ENCODE assay signal across 1 cellular context in the genomic region with DNA sequence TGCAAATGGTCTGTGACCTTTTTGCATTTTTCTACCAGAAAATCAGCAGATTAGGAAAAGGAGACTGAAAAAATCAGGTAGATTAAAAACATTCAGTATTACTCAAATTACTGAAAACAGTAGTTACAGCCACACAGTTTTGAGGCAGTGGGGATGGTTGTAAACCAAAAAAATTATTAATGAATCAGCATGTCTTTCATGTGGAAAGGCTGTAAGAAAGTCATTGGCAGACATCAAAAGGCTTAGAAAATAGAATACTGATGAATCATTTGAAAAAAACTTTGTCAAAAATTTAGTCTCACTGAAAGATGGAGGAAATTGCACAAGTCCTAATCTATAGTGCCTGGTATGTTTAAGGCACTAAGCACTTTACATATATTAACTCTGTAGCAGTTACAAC.
TF ChIP-seq lines count a peak whose summit lies in the region.

No MANE protein-coding gene starts in this region.

TF ChIP-seq in GM12878, 131 proteins besides CTCF, POLR2A, EP300 and RAD21 (continued from another document and continues in another):
- TF ChIP-seq, protein P1, sequence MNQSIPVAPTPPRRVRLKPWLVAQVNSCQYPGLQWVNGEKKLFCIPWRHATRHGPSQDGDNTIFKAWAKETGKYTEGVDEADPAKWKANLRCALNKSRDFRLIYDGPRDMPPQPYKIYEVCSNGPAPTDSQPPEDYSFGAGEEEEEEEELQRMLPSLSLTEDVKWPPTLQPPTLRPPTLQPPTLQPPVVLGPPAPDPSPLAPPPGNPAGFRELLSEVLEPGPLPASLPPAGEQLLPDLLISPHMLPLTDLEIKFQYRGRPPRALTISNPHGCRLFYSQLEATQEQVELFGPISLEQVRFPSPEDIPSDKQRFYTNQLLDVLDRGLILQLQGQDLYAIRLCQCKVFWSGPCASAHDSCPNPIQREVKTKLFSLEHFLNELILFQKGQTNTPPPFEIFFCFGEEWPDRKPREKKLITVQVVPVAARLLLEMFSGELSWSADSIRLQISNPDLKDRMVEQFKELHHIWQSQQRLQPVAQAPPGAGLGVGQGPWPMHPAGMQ (IDR thresholded peaks at IDR 0.05; ENCODE audit: borderline replicate concordance): no peak
- TF ChIP-seq RUNX3 (IDR thresholded peaks at IDR 0.05; ENCODE audit: low read length) (peak; percentile 99), CHD2 (IDR thresholded peaks at IDR 0.05; ENCODE audit: borderline replicate concordance, low read depth, low read length) (no peak), NFXL1 (IDR thresholded peaks at IDR 0.05; ENCODE audit: borderline replicate concordance) (no peak), IKZF1 (conservative IDR thresholded peaks at IDR 0.05) (no peak), TARDBP (IDR thresholded peaks at IDR 0.05; ENCODE audit: borderline replicate concordance) (no peak), ZNF207 (IDR thresholded peaks at IDR 0.05; ENCODE audit: borderline replicate concordance) (no peak), ASH2L (IDR thresholded peaks at IDR 0.05; ENCODE audit: borderline replicate concordance, low read depth) (no peak), IRF4 (IDR thresholded peaks at IDR 0.05; ENCODE audit: low read depth, low read length) (peak; percentile 78; the same call in 1 of the 2 replicates), FOXM1 (IDR thresholded peaks at IDR 0.05; ENCODE audit: low read depth, low read length) (peak; percentile 89), EGR1 (IDR thresholded peaks at IDR 0.05; ENCODE audit: borderline replicate concordance in 1 of 2, low read depth in 2 of 2, low read length in 2 of 2) (no peak), TBL1XR1 (IDR thresholded peaks at IDR 0.05; ENCODE audit: low read depth, low read length) (0 out of 2 replicates have a peak, but pooled peaks have one; percentile 24), NR2C1 (IDR thresholded peaks at IDR 0.05) (no peak), RCOR1 (conservative IDR thresholded peaks at IDR 0.05; ENCODE audit: low read depth, low read length) (no peak), CEBPB (IDR thresholded peaks at IDR 0.05; ENCODE audit: borderline replicate concordance in 1 of 2, low read depth in 2 of 2, low read length in 2 of 2) (no peak), SIX5 (IDR thresholded peaks at IDR 0.05; ENCODE audit: low read depth, low read length, severe bottlenecking) (no peak), BMI1 (IDR thresholded peaks at IDR 0.05; ENCODE audit: borderline replicate concordance) (0 out of 2 replicates have a peak, but pooled peaks have one; percentile 17), E4F1 (IDR thresholded peaks at IDR 0.05; ENCODE audit: borderline replicate concordance, partially characterized antibody) (no peak), GABPA (IDR thresholded peaks at IDR 0.05; ENCODE audit: low read depth) (peak; percentile 57; the same call in 1 of the 2 replicates), TCF7 (IDR thresholded peaks at IDR 0.05; ENCODE audit: borderline replicate concordance) (peak; percentile 100), CUX1 (IDR thresholded peaks at IDR 0.05; ENCODE audit: insufficient replicate concordance, low read depth, low read length) (no peak), YY1 (IDR thresholded peaks at IDR 0.05; ENCODE audit: low read depth, low read length) (no peak), POLR2AphosphoS5 (IDR thresholded peaks at IDR 0.05; ENCODE audit: low read length) (no peak), HCFC1 (IDR thresholded peaks at IDR 0.05; ENCODE audit: low read length) (no peak), BCL11A (IDR thresholded peaks at IDR 0.05; ENCODE audit: low read depth, low read length) (peak; percentile 85), EZH2 (IDR thresholded peaks at IDR 0.05; ENCODE audit: borderline replicate concordance, control insufficient read depth, low read depth, low read length) (no peak), RELB (IDR thresholded peaks at IDR 0.05; ENCODE audit: low read depth) (no peak), MTA2 (IDR thresholded peaks at IDR 0.05; ENCODE audit: low read depth) (peak; percentile 55; the same call in 1 of the 2 replicates), MEF2B (IDR thresholded peaks at IDR 0.05; ENCODE audit: partially characterized antibody, poor library complexity, severe bottlenecking) (no peak), NFYA (IDR thresholded peaks at IDR 0.05; ENCODE audit: borderline replicate concordance, low read depth, low read length) (no peak), SIN3A (IDR thresholded peaks at IDR 0.05; ENCODE audit: low read depth, low read length) (no peak), KDM1A (IDR thresholded peaks at IDR 0.05; ENCODE audit: borderline replicate concordance) (no peak)
- TF ChIP-seq, protein P2, sequence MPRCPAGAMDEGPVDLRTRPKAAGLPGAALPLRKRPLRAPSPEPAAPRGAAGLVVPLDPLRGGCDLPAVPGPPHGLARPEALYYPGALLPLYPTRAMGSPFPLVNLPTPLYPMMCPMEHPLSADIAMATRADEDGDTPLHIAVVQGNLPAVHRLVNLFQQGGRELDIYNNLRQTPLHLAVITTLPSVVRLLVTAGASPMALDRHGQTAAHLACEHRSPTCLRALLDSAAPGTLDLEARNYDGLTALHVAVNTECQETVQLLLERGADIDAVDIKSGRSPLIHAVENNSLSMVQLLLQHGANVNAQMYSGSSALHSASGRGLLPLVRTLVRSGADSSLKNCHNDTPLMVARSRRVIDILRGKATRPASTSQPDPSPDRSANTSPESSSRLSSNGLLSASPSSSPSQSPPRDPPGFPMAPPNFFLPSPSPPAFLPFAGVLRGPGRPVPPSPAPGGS (IDR thresholded peaks at IDR 0.05; ENCODE audit: borderline replicate concordance, insufficient read depth, low read depth, low read length, poor library complexity, severe bottlenecking): peak; percentile 55
- TF ChIP-seq, protein P3, sequence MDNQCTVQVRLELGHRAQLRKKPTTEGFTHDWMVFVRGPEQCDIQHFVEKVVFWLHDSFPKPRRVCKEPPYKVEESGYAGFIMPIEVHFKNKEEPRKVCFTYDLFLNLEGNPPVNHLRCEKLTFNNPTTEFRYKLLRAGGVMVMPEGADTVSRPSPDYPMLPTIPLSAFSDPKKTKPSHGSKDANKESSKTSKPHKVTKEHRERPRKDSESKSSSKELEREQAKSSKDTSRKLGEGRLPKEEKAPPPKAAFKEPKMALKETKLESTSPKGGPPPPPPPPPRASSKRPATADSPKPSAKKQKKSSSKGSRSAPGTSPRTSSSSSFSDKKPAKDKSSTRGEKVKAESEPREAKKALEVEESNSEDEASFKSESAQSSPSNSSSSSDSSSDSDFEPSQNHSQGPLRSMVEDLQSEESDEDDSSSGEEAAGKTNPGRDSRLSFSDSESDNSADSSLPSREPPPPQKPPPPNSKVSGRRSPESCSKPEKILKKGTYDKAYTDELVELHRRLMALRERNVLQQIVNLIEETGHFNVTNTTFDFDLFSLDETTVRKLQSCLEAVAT (IDR thresholded peaks at IDR 0.05): no peak
- TF ChIP-seq, protein P4, sequence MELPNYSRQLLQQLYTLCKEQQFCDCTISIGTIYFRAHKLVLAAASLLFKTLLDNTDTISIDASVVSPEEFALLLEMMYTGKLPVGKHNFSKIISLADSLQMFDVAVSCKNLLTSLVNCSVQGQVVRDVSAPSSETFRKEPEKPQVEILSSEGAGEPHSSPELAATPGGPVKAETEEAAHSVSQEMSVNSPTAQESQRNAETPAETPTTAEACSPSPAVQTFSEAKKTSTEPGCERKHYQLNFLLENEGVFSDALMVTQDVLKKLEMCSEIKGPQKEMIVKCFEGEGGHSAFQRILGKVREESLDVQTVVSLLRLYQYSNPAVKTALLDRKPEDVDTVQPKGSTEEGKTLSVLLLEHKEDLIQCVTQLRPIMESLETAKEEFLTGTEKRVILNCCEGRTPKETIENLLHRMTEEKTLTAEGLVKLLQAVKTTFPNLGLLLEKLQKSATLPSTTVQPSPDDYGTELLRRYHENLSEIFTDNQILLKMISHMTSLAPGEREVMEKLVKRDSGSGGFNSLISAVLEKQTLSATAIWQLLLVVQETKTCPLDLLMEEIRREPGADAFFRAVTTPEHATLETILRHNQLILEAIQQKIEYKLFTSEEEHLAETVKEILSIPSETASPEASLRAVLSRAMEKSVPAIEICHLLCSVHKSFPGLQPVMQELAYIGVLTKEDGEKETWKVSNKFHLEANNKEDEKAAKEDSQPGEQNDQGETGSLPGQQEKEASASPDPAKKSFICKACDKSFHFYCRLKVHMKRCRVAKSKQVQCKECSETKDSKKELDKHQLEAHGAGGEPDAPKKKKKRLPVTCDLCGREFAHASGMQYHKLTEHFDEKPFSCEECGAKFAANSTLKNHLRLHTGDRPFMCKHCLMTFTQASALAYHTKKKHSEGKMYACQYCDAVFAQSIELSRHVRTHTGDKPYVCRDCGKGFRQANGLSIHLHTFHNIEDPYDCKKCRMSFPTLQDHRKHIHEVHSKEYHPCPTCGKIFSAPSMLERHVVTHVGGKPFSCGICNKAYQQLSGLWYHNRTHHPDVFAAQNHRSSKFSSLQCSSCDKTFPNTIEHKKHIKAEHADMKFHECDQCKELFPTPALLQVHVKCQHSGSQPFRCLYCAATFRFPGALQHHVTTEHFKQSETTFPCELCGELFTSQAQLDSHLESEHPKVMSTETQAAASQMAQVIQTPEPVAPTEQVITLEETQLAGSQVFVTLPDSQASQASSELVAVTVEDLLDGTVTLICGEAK (IDR thresholded peaks at IDR 0.05; ENCODE audit: borderline replicate concordance): no peak
